In the genomic region with DNA sequence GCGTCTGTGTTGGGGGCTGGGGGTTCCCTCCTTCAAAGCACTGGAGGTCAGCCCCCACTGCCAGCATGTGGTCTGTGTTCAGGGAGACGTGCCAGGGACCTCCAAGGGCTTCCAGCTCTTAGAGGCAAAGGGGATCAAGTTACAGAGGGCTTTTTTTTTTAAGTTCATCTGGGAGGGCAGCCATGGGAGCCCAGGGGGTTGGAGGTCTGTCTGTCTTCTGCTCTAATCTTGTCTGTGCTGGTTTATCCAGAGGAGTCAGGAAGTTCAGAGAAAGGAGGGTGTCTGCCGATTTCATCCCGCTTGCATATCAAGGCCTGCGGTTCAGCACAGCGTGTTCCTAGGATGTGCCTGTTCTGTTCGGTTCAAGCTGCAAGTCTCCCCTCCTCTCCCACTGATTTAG, we compare ENCODE assay signal across 19 cellular contexts.
A peak's percentile ranks its signal among the peaks of the same experiment; 100 is the strongest.
DNase-seq lines count a peak whose midpoint lies in the region; TF ChIP-seq lines count a peak whose summit lies in the region.
"Had no signal": no experiment of that assay in that cellular context is flagged by ENCODE, and none has a peak within 500 bp of the region (broad histone marks: within the 10 kb centered on the region; RNA-seq: fewer than 3 reads in every experiment).

No MANE protein-coding gene starts in this region.

- H3K27me3 ChIP-seq in HUES6 (ENCODE audit: control insufficient read depth, insufficient read depth, low read length) = peaks cover 9% of the 10 kb centered on the region; the same call in 1 of the 2 replicates
- H3K27me3 ChIP-seq: ascending aorta, Peyer's patch had no signal

- TF ChIP-seq CTCF in astrocyte of the spinal cord (IDR thresholded peaks at IDR 0.05; ENCODE audit: low read depth, low read length) = no peak
- TF ChIP-seq CTCF in chondrocyte (IDR thresholded peaks at IDR 0.05) = no peak

- H3K27me3 Mint-ChIP-seq in immature natural killer cell (ENCODE audit: low read depth in 3 of 3) (peaks cover 6 to 30% (median 12%) of the 10 kb centered on the region in 3 donors), chondrocyte (ENCODE audit: low read depth) (peaks cover 22% of the 10 kb centered on the region)

- H3K36me3 Mint-ChIP-seq in immature natural killer cell (no peaks in the 10 kb centered on the region), chondrocyte (ENCODE audit: low read depth) (no peaks in the 10 kb centered on the region)

- H3K4me1 Mint-ChIP-seq in immature natural killer cell (no peaks in the 10 kb centered on the region), chondrocyte (ENCODE audit: low read depth) (peaks cover 14% of the 10 kb centered on the region)
- H3K4me1 Mint-ChIP-seq: GM23338 had no signal

- DNase-seq in astrocyte of the spinal cord (ENCODE audit: low read depth, low spot score) (peak; percentile 8), islet precursor cell (peak; percentile 73), smooth muscle cell of the brain vasculature (ENCODE audit: low read depth, low spot score) (peak; percentile 6), immature natural killer cell (no peak), chondrocyte (ENCODE audit: low spot score) (no peak), NCI-H2171 (lab: John Stamatoyannopoulos, UW) (no peak)
- DNase-seq: activated naive CD4-positive, alpha-beta T cell treated with anti-CD3 and anti-CD28 coated beads, Interleukin-2, amount 50 U/mL, for 16 hours; activated T-cell treated with anti-CD3 and anti-CD28 coated beads, Interleukin-2, amount 50 U/mL, for 4 hours; midbrain; NCI-H1436; NCI-H2171 treated with DMSO at 0.1 percent for 48 hours; NCI-H774; Peyer's patch; T1000 had no signal

- peak overlapping the region; percentile 42; the same call in 1 of the 2 replicates for H3K27ac ChIP-seq in HUES6 (ENCODE audit: low read depth, low read length)
- H3K27ac ChIP-seq: ascending aorta, neutrophil, Peyer's patch, thoracic aorta had no signal

- H3K27ac Mint-ChIP-seq in immature natural killer cell (no peak overlapping the region), chondrocyte (ENCODE audit: unreplicated experiment) (no peak overlapping the region)
- H3K27ac Mint-ChIP-seq: GM23338 had no signal

- in situ Hi-C loops in astrocyte of the spinal cord (cut with HindIII; ENCODE audit: low sequenced_read_pairs) = no loop called here

- H3K9me3 ChIP-seq in HUES6 (ENCODE audit: control insufficient read depth, insufficient read depth, low read depth, low read length) = no peaks in the 10 kb centered on the region; the same call in 1 of the 2 replicates
- H3K9me3 ChIP-seq: neutrophil, Peyer's patch, thoracic aorta had no signal

- peak overlapping the region in 1 of 5 donors; percentile 51 for H3K4me3 Mint-ChIP-seq in immature natural killer cell
- H3K4me3 Mint-ChIP-seq in chondrocyte (ENCODE audit: unreplicated experiment) = no peak overlapping the region
- H3K4me3 Mint-ChIP-seq: activated T-cell treated with anti-CD3 and anti-CD28 coated beads, Interleukin-2, amount 50 U/mL, for 4 hours; GM23338 had no signal

- H3K36me3 ChIP-seq in HUES6 (ENCODE audit: control insufficient read depth, insufficient read depth, low read length) = no peaks in the 10 kb centered on the region
- H3K36me3 ChIP-seq: ascending aorta, neutrophil, Peyer's patch, thoracic aorta had no signal

- H3K9me3 Mint-ChIP-seq in immature natural killer cell (peaks cover 0 to 6% (median 0%) of the 10 kb centered on the region in 6 donors), chondrocyte (ENCODE audit: low read depth) (peaks cover 7% of the 10 kb centered on the region)

- peaks cover 36% of the 10 kb centered on the region for H3K4me1 ChIP-seq in HUES6 (ENCODE audit: control insufficient read depth, insufficient read depth, low read length)
- H3K4me1 ChIP-seq: ascending aorta, Peyer's patch had no signal

- H3K9ac ChIP-seq in HUES6 (ENCODE audit: low read length) = peak overlapping the region; percentile 21

- peak overlapping the region; percentile 33 for H3K4me3 ChIP-seq in HUES6 (ENCODE audit: low read depth, low read length)
- no peak overlapping the region for H3K4me3 ChIP-seq in astrocyte of the spinal cord (ENCODE audit: low read depth, low read length)
- H3K4me3 ChIP-seq: ascending aorta, GM23338, Peyer's patch, thoracic aorta had no signal

Comparison
In these comparisons a context has a peak if more than half of its experiments do, and no peak if none do; other contexts are left out.
1. DNase-seq: peak in astrocyte of the spinal cord (single experiment), islet precursor cell (single experiment) and smooth muscle cell of the brain vasculature (single experiment); none in immature natural killer cell (0 of 3), chondrocyte (single experiment) and NCI-H2171 (single experiment).